In the genomic region with DNA sequence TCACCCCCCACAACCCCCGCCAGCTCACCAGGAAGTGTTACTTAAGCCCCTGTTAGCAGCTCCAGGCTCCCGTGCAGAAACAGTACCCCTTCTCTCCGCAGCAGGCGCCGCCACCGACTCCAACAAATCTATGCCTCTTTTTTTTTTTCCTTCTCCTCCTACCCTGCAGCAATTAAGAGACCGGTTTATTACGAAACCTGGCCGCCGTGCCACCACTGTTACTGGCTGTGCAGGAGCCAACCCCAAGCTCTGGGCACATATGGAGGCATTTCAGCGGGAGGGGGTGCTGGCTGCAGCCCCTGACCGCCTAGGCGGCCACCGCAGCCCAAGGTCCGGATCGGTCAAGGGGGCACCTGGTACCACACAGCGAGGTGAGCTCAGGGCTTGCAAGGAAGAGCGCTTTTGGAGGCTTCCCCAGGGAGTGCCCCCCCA, we compare ENCODE assay signal across 8 cellular contexts. TPM values are rescaled to one million over a fixed set of nuclear protein-coding genes. Genes with fewer than 3 reads are reported as not detected.
DNase-seq lines count a peak whose midpoint lies in the region; ATAC-seq and TF ChIP-seq lines count a peak whose summit lies in the region.

No MANE protein-coding gene starts in this region.

- H2BK15ac ChIP-seq in mesenchymal stem cell (ENCODE audit: low read depth, poor library complexity, severe bottlenecking): no peak overlapping the region

- no TSS peak for BruUV-seq in Calu3 (replicated peaks; lab: Mats Ljungman, UMichigan)

- H3K4me1 ChIP-seq in Loucy (ENCODE audit: insufficient read depth, low read length, poor library complexity, severe bottlenecking): peaks cover 26% of the 10 kb centered on the region
- peaks cover 21% of the 10 kb centered on the region for H3K4me1 ChIP-seq in mesenchymal stem cell (ENCODE audit: control insufficient read depth, insufficient read depth, low read depth, low read length)
- peaks cover 35% of the 10 kb centered on the region for H3K4me1 ChIP-seq in stomach smooth muscle (ENCODE audit: control insufficient read depth, insufficient read depth, low read length)

- peaks cover 2% of the 10 kb centered on the region for H3K79me1 ChIP-seq in mesenchymal stem cell (replicated peaks; ENCODE audit: low read length, poor library complexity, severe bottlenecking)

- H3K27ac ChIP-seq in mesenchymal stem cell (ENCODE audit: low read length, poor library complexity, severe bottlenecking): peak overlapping the region; percentile 95
- H3K27ac ChIP-seq in stomach smooth muscle (ENCODE audit: low read length): peak overlapping the region; percentile 88

- peak overlapping the region; percentile 80 for H3K4me2 ChIP-seq in Loucy (ENCODE audit: low read depth, low read length, poor library complexity, severe bottlenecking)
- peak overlapping the region; percentile 86 for H3K4me2 ChIP-seq in mesenchymal stem cell (ENCODE audit: low read length, poor library complexity, severe bottlenecking)

- 2% methylated on average over 18 of the region's 18 CpGs for WGBS in mesenchymal stem cell

- peak overlapping the region; percentile 77 for H2BK5ac ChIP-seq in mesenchymal stem cell (ENCODE audit: low read depth, low read length, poor library complexity, severe bottlenecking)

- H3K27ac Mint-ChIP-seq in Calu3 (ENCODE audit: unreplicated experiment) (peak overlapping the region; percentile 93), activated B cell treated with CpG ODN at 0.5 μM for 24 hours (peak overlapping the region; percentile 93)

- no peak overlapping the region for H2AK5ac ChIP-seq in mesenchymal stem cell (ENCODE audit: low read length, severe bottlenecking)

- TF ChIP-seq CTCF in Calu3 (IDR thresholded peaks at IDR 0.05; ENCODE audit: unreplicated experiment) (peak; percentile 22), Loucy (conservative IDR thresholded peaks at IDR 0.05; ENCODE audit: low read length) (peak; percentile 39; the same call in 1 of the 2 replicates), activated B cell treated with CpG ODN at 0.5 μM for 24 hours (IDR thresholded peaks at IDR 0.05) (no peak)

- peak overlapping the region; percentile 83 to 84 for H3K18ac ChIP-seq in mesenchymal stem cell (ENCODE audit: low read depth in 1 of 2, low read length in 2 of 2)

- CTCF ChIA-PET in Calu3 (lab: Charles Lee): interaction anchor here (0.5 to 4.3 kb wide), 6 partner anchors 22 to 1284 kb away, joined by 3 to 61 read pairs (median 4); no protein-coding TSS in a partner anchor
- CTCF ChIA-PET in activated B cell treated with CpG ODN at 0.5 μM for 24 hours (lab: Charles Lee): interaction anchor here (0.5 to 6.6 kb wide), 6 partner anchors 66 to 195 kb away, joined by 3 to 131 read pairs (median 4); no protein-coding TSS in a partner anchor

- H3K9me2 ChIP-seq in Loucy (replicated peaks; ENCODE audit: low read depth, low read length): no peaks in the 10 kb centered on the region

- peaks cover 21% of the 10 kb centered on the region for H3K79me2 ChIP-seq in Loucy (ENCODE audit: insufficient read depth, low read length)

- no peaks in the 10 kb centered on the region for H3K9me3 Mint-ChIP-seq in Calu3 (ENCODE audit: low read depth, unreplicated experiment)
- H3K9me3 Mint-ChIP-seq in activated B cell treated with CpG ODN at 0.5 μM for 24 hours: peaks cover 5% of the 10 kb centered on the region

- H2AFZ ChIP-seq in Loucy (ENCODE audit: low read length) (0 out of 2 replicates have a peak overlapping the region, but pooled peaks have one; percentile 32), mesenchymal stem cell (ENCODE audit: low read depth, low read length) (no peak overlapping the region)

- peak overlapping the region; percentile 87 for H4K91ac ChIP-seq in mesenchymal stem cell (ENCODE audit: low read length)

- no peaks in the 10 kb centered on the region for H3F3A ChIP-seq in Loucy (ENCODE audit: low read depth)

- H4K8ac ChIP-seq in mesenchymal stem cell (ENCODE audit: low read length): peak overlapping the region; percentile 96

- H3K9me3 ChIP-seq in Loucy (ENCODE audit: insufficient read depth, low read depth, low read length) (no peaks in the 10 kb centered on the region), mesenchymal stem cell (ENCODE audit: control insufficient read depth, low read length) (no peaks in the 10 kb centered on the region), stomach smooth muscle (ENCODE audit: control insufficient read depth in 2 of 2, low read length in 2 of 2) (peaks cover 0 to 5% of the 10 kb centered on the region in 2 donors)

- H3K4me3 ChIP-seq in Loucy (ENCODE audit: low read length, poor library complexity, severe bottlenecking) (peak overlapping the region; percentile 80), mesenchymal stem cell (ENCODE audit: insufficient read depth in 1 of 2, low read depth in 1 of 2, low read length in 2 of 2) (peak overlapping the region; percentile 80 to 99), stomach smooth muscle (ENCODE audit: low read length in 2 of 2) (peak overlapping the region; percentile 99 to 100)

- H3K36me3 ChIP-seq in Loucy (ENCODE audit: insufficient read depth, low read length) (no peaks in the 10 kb centered on the region), mesenchymal stem cell (ENCODE audit: control insufficient read depth in 1 of 2, insufficient read depth in 2 of 2, low read depth in 1 of 2, low read length in 2 of 2) (peaks cover 4 to 18% of the 10 kb centered on the region in 2 experiments), stomach smooth muscle (ENCODE audit: control insufficient read depth in 2 of 2, insufficient read depth in 2 of 2, low read length in 2 of 2) (peaks cover 0 to 17% of the 10 kb centered on the region in 2 donors)

- ATAC-seq in activated B cell treated with CpG ODN at 0.5 μM for 24 hours (ENCODE audit: low read depth): no peak
- no peak for ATAC-seq in GM21367 (IDR thresholded peaks at IDR 0.05; ENCODE audit: unreplicated experiment)

- DNase-seq in Calu3 (peak; percentile 68), activated B cell treated with CpG ODN at 0.5 μM for 24 hours (peak; percentile 49), mesenchymal stem cell (peak; percentile 89), T1000 (lab: John Stamatoyannopoulos, UW) (no peak)
- peak; percentile 51 for DNase-seq in effector CD8-positive, alpha-beta T cell (lab: John Stamatoyannopoulos, UW)

- peak overlapping the region in 1 of 2 experiments; percentile 73 for H3K14ac ChIP-seq in mesenchymal stem cell (ENCODE audit: low read length in 2 of 2)

- H3K4me1 Mint-ChIP-seq in Calu3 (ENCODE audit: low read depth, unreplicated experiment): peaks cover 9% of the 10 kb centered on the region
- peaks cover 32% of the 10 kb centered on the region for H3K4me1 Mint-ChIP-seq in activated B cell treated with CpG ODN at 0.5 μM for 24 hours

- peaks cover 11% of the 10 kb centered on the region for H3K27me3 Mint-ChIP-seq in Calu3 (ENCODE audit: unreplicated experiment)
- no peaks in the 10 kb centered on the region for H3K27me3 Mint-ChIP-seq in activated B cell treated with CpG ODN at 0.5 μM for 24 hours

- H3K9ac ChIP-seq in Loucy (ENCODE audit: low read depth, low read length, poor library complexity, severe bottlenecking): peak overlapping the region; percentile 81
- H3K9ac ChIP-seq in mesenchymal stem cell (ENCODE audit: low read length): peak overlapping the region; percentile 92
- peak overlapping the region in 1 of 2 donors; percentile 83 for H3K9ac ChIP-seq in stomach smooth muscle (ENCODE audit: low read length in 2 of 2)

- peak overlapping the region; percentile 84 for H2BK120ac ChIP-seq in mesenchymal stem cell (ENCODE audit: low read depth, low read length)

- peaks cover 22% of the 10 kb centered on the region for H4K20me1 ChIP-seq in Loucy (ENCODE audit: insufficient read depth, low read length, poor library complexity, severe bottlenecking)

- intact Hi-C loops in Calu3 (cut with micrococcal nuclease; ENCODE audit: unreplicated experiment): loop anchor here (1.0 to 5.0 kb wide), 2 partner anchors 64 to 101 kb away; no protein-coding TSS in a partner anchor
- intact Hi-C loops in activated B cell treated with CpG ODN at 0.5 μM for 24 hours (cut with micrococcal nuclease): loop anchor here (1.0 to 5.0 kb wide), 6 partner anchors 17 to 826 kb away; partner anchors contain the start of gene TCF3

- POLR2A ChIA-PET in activated B cell treated with CpG ODN at 0.5 μM for 24 hours (lab: Charles Lee): interaction anchor here (0.6 to 10.8 kb wide), 21 partner anchors 10 to 388 kb away, joined by 3 to 979 read pairs (median 14); partner anchors contain the start of genes GNG7, LMNB2 and TMPRSS9

- H3K4me3 Mint-ChIP-seq in Calu3 (ENCODE audit: low read depth, unreplicated experiment) (peak overlapping the region; percentile 95), activated B cell treated with CpG ODN at 0.5 μM for 24 hours (peak overlapping the region; percentile 99)

- no peak overlapping the region for H3K23ac ChIP-seq in mesenchymal stem cell (ENCODE audit: low read length in 2 of 2)

- H3K27me3 ChIP-seq in Loucy (ENCODE audit: insufficient read depth, low read length, poor library complexity, severe bottlenecking) (no peaks in the 10 kb centered on the region), mesenchymal stem cell (ENCODE audit: control insufficient read depth in 1 of 2, insufficient read depth in 1 of 2, low read length in 2 of 2) (no peaks in the 10 kb centered on the region), stomach smooth muscle (ENCODE audit: control insufficient read depth in 1 of 2, insufficient read depth in 2 of 2, low read length in 2 of 2) (no peaks in the 10 kb centered on the region)

- H2BK12ac ChIP-seq in mesenchymal stem cell (ENCODE audit: low read length in 2 of 2): peak overlapping the region in 1 of 2 experiments; percentile 24

- H3K36me3 Mint-ChIP-seq in Calu3 (ENCODE audit: insufficient read depth, unreplicated experiment) (peaks cover 48% of the 10 kb centered on the region), activated B cell treated with CpG ODN at 0.5 μM for 24 hours (ENCODE audit: low read depth) (peaks cover 28% of the 10 kb centered on the region)

- peak overlapping the region; percentile 81 to 85 for H3K4ac ChIP-seq in mesenchymal stem cell (ENCODE audit: low read depth in 1 of 2, low read length in 2 of 2)

RNA-seq across cellular contexts. Expression of gene GADD45B, which starts 2.4 kb away (rescaled TPM):
- 26.3 and 36.5 TPM in 2 replicates for total RNA-seq in Calu3 (2022)
- 291 and 302 TPM in 2 replicates for total RNA-seq in activated B cell treated with CpG ODN at 0.5 μM for 24 hours
- 57.8 TPM for polyA plus RNA-seq in mesenchymal stem cell (2013, experiment 1 of 2)
- 51.9 TPM for polyA plus RNA-seq in mesenchymal stem cell (2013, experiment 2 of 2)

RNA-seq across cellular contexts. Expression of gene LMNB2, which starts 21.6 kb away (rescaled TPM):
- total RNA-seq in Calu3 (2022) (88.0 and 109 TPM in 2 replicates), activated B cell treated with CpG ODN at 0.5 μM for 24 hours (36.4 and 39.2 TPM in 2 replicates)
- 37.7 TPM for polyA plus RNA-seq in mesenchymal stem cell (2013, experiment 1 of 2)
- polyA plus RNA-seq in mesenchymal stem cell (2013, experiment 2 of 2): 35.4 TPM

RNA-seq across cellular contexts. Expression of gene TIMM13, which starts 51.0 kb away (rescaled TPM):
- total RNA-seq in Calu3 (2022): 75.8 and 81.8 TPM in 2 replicates
- 63.9 and 65.3 TPM in 2 replicates for total RNA-seq in activated B cell treated with CpG ODN at 0.5 μM for 24 hours
- 92.8 TPM for polyA plus RNA-seq in mesenchymal stem cell (2013, experiment 1 of 2)
- polyA plus RNA-seq in mesenchymal stem cell (2013, experiment 2 of 2): 91.7 TPM
